Comparison of ENCODE assay signal across 16 cellular contexts in genomic region chr22:40256501-40256900, GRCh38.
DNase-seq lines count a peak whose midpoint lies in the region; ATAC-seq and TF ChIP-seq lines count a peak whose summit lies in the region.
"Had no signal": no experiment of that assay in that cellular context is flagged by ENCODE, and none has a peak within 500 bp of the region (broad histone marks: within the 10 kb centered on the region; RNA-seq: fewer than 3 reads in every experiment).

No MANE protein-coding gene starts in this region.

- no peak for ATAC-seq in T-helper 17 cell
- no peak for ATAC-seq in stimulated activated effector memory CD8-positive, alpha-beta T cell treated with anti-CD3 and anti-CD28 coated beads, Interleukin-12 subunit alpha, Interleukin-12 subunit beta, amount 100 ng/mL, for 72 hours
- no peak for ATAC-seq in HG02610 (IDR thresholded peaks at IDR 0.05; ENCODE audit: unreplicated experiment)
- no peak for ATAC-seq in HG03378 (IDR thresholded peaks at IDR 0.05; ENCODE audit: unreplicated experiment)
- ATAC-seq: psoas muscle had no signal

- 36% methylated on average over 4 of the region's 4 CpGs for WGBS in hepatocyte (ENCODE audit: low lambda C conversion rate, missing lambda C conversion rate)

- H3K27me3 ChIP-seq in hepatocyte: no peaks in the 10 kb centered on the region

- H3K4me3 ChIP-seq in hepatocyte: no peak overlapping the region
- H3K4me3 ChIP-seq: psoas muscle had no signal

- peaks cover 60% of the 10 kb centered on the region for H3K79me2 ChIP-seq in hepatocyte

- peak overlapping the region; percentile 57 for H3K27ac ChIP-seq in hepatocyte
- H3K27ac ChIP-seq: epithelial cell of prostate, psoas muscle had no signal

- no peaks in the 10 kb centered on the region for H3K9me2 ChIP-seq in hepatocyte (replicated peaks; ENCODE audit: insufficient read depth)
- H3K9me2 ChIP-seq: SK-N-SH had no signal

- peaks cover 33% of the 10 kb centered on the region for H3K4me1 ChIP-seq in hepatocyte (ENCODE audit: insufficient read depth)

- no peak for DNase-seq in activated naive CD4-positive, alpha-beta T cell treated with anti-CD3 and anti-CD28 coated beads, Interleukin-2, amount 50 U/mL, for 16 hours
- DNase-seq in T-helper 17 cell (no peak), hepatocyte (ENCODE audit: low spot score) (peak; percentile 13), HT-29 (ENCODE audit: low spot score) (no peak)
- DNase-seq in stimulated activated effector memory CD8-positive, alpha-beta T cell treated with anti-CD3 and anti-CD28 coated beads, Interleukin-12 subunit alpha, Interleukin-12 subunit beta, amount 100 ng/mL, for 72 hours (ENCODE audit: low spot score in 2 of 2): no peak
- DNase-seq: activated T-cell treated with anti-CD3 and anti-CD28 coated beads, Interleukin-2, amount 50 U/mL, for 1 hour; NCI-H187 treated with DMSO at 0.1 percent for 48 hours; NCI-H446 treated with DMSO at 0.1 percent for 48 hours; psoas muscle; SK-N-SH had no signal

- H3K36me3 Mint-ChIP-seq in activated naive CD4-positive, alpha-beta T cell treated with anti-CD3 and anti-CD28 coated beads, Interleukin-2, amount 50 U/mL, for 24 hours: peaks cover 12% of the 10 kb centered on the region
- peaks cover 7% of the 10 kb centered on the region for H3K36me3 Mint-ChIP-seq in T-helper 17 cell (ENCODE audit: low read depth)
- H3K36me3 Mint-ChIP-seq in stimulated activated effector memory CD8-positive, alpha-beta T cell treated with anti-CD3 and anti-CD28 coated beads, Interleukin-12 subunit alpha, Interleukin-12 subunit beta, amount 100 ng/mL, for 72 hours: peaks cover 31% of the 10 kb centered on the region

- H3K4me1 Mint-ChIP-seq in activated naive CD4-positive, alpha-beta T cell treated with anti-CD3 and anti-CD28 coated beads, Interleukin-2, amount 50 U/mL, for 24 hours: peaks cover 69% of the 10 kb centered on the region
- H3K4me1 Mint-ChIP-seq in T-helper 17 cell: peaks cover 63% of the 10 kb centered on the region
- peaks cover 55% of the 10 kb centered on the region for H3K4me1 Mint-ChIP-seq in stimulated activated effector memory CD8-positive, alpha-beta T cell treated with anti-CD3 and anti-CD28 coated beads, Interleukin-12 subunit alpha, Interleukin-12 subunit beta, amount 100 ng/mL, for 72 hours

- peak overlapping the region; percentile 76 for H3K27ac Mint-ChIP-seq in activated naive CD4-positive, alpha-beta T cell treated with anti-CD3 and anti-CD28 coated beads, Interleukin-2, amount 50 U/mL, for 24 hours
- H3K27ac Mint-ChIP-seq in T-helper 17 cell: peak overlapping the region; percentile 41
- peak overlapping the region; percentile 21 for H3K27ac Mint-ChIP-seq in stimulated activated effector memory CD8-positive, alpha-beta T cell treated with anti-CD3 and anti-CD28 coated beads, Interleukin-12 subunit alpha, Interleukin-12 subunit beta, amount 100 ng/mL, for 72 hours
- H3K27ac Mint-ChIP-seq: dendritic cell treated with granulocyte-macrophage colony-stimulating factor and Interleukin-4, amounts not matched to agents 40 ng/mL and 50 ng/mL, for 4 days had no signal

- no peaks in the 10 kb centered on the region for H3K9me3 Mint-ChIP-seq in activated naive CD4-positive, alpha-beta T cell treated with anti-CD3 and anti-CD28 coated beads, Interleukin-2, amount 50 U/mL, for 24 hours
- H3K9me3 Mint-ChIP-seq in stimulated activated effector memory CD8-positive, alpha-beta T cell treated with anti-CD3 and anti-CD28 coated beads, Interleukin-12 subunit alpha, Interleukin-12 subunit beta, amount 100 ng/mL, for 72 hours: no peaks in the 10 kb centered on the region
- H3K9me3 Mint-ChIP-seq: dendritic cell treated with granulocyte-macrophage colony-stimulating factor and Interleukin-4, amounts not matched to agents 40 ng/mL and 50 ng/mL, for 4 days; neural crest cell had no signal

- H4K20me1 ChIP-seq in hepatocyte (ENCODE audit: insufficient read depth, poor library complexity, severe bottlenecking): peaks cover 8% of the 10 kb centered on the region

- no peak overlapping the region for H2AFZ ChIP-seq in hepatocyte

- no peak for TF ChIP-seq CTCF in hepatocyte (IDR thresholded peaks at IDR 0.05; ENCODE audit: poor library complexity)

- peak overlapping the region; percentile 50 for H3K4me2 ChIP-seq in hepatocyte
- H3K4me2 ChIP-seq: SK-N-SH had no signal

- no peak overlapping the region for H3K4me3 Mint-ChIP-seq in activated naive CD4-positive, alpha-beta T cell treated with anti-CD3 and anti-CD28 coated beads, Interleukin-2, amount 50 U/mL, for 24 hours
- H3K4me3 Mint-ChIP-seq in T-helper 17 cell: peak overlapping the region; percentile 43
- H3K4me3 Mint-ChIP-seq in stimulated activated effector memory CD8-positive, alpha-beta T cell treated with anti-CD3 and anti-CD28 coated beads, Interleukin-12 subunit alpha, Interleukin-12 subunit beta, amount 100 ng/mL, for 72 hours: no peak overlapping the region
- H3K4me3 Mint-ChIP-seq: dendritic cell treated with granulocyte-macrophage colony-stimulating factor and Interleukin-4, amounts not matched to agents 40 ng/mL and 50 ng/mL, for 4 days; neural crest cell had no signal

- H3K9me3 ChIP-seq in T-helper 17 cell (ENCODE audit: control insufficient read depth, low read length, poor library complexity, severe bottlenecking) (no peaks in the 10 kb centered on the region), hepatocyte (ENCODE audit: low read depth) (no peaks in the 10 kb centered on the region)
- H3K9me3 ChIP-seq: psoas muscle, SK-N-SH had no signal

- no peaks in the 10 kb centered on the region for H3K36me3 ChIP-seq in hepatocyte (replicated peaks; ENCODE audit: insufficient read depth, low read depth)

- H3K27me3 Mint-ChIP-seq in activated naive CD4-positive, alpha-beta T cell treated with anti-CD3 and anti-CD28 coated beads, Interleukin-2, amount 50 U/mL, for 24 hours: no peaks in the 10 kb centered on the region
- H3K27me3 Mint-ChIP-seq in T-helper 17 cell: no peaks in the 10 kb centered on the region
- H3K27me3 Mint-ChIP-seq: dendritic cell treated with granulocyte-macrophage colony-stimulating factor and Interleukin-4, amounts not matched to agents 40 ng/mL and 50 ng/mL, for 4 days had no signal

Comparison
In these comparisons a context has a peak if more than half of its experiments do, and no peak if none do; other contexts are left out.
1. H3K27ac Mint-ChIP-seq: peak in every context shown above with its lines; median percentile 76 in activated naive CD4-positive, alpha-beta T cell treated with anti-CD3 and anti-CD28 coated beads, Interleukin-2, amount 50 U/mL, for 24 hours; 41 in T-helper 17 cell; 21 in stimulated activated effector memory CD8-positive, alpha-beta T cell treated with anti-CD3 and anti-CD28 coated beads, Interleukin-12 subunit alpha, Interleukin-12 subunit beta, amount 100 ng/mL, for 72 hours.